In genomic region chr11:64924910-64925284, GRCh38 we compare ENCODE assay signal across 8 cellular contexts. TPM values are rescaled to one million over a fixed set of nuclear protein-coding genes. Genes with fewer than 3 reads are reported as not detected.
A peak's percentile ranks its signal among the peaks of the same experiment; 100 is the strongest.
DNase-seq lines count a peak whose midpoint lies in the region; ATAC-seq and TF ChIP-seq lines count a peak whose summit lies in the region.

No MANE protein-coding gene starts in this region.

- peak overlapping the region; percentile 94 for H3K9ac ChIP-seq in neural cell (ENCODE audit: low read length)

- no peaks in the 10 kb centered on the region for H3K9me3 ChIP-seq in neural cell (ENCODE audit: low read length)

- TF ChIP-seq RAD21 in neural cell (conservative IDR thresholded peaks at IDR 0.05) = no peak

- TF ChIP-seq CTCF in neural cell (IDR thresholded peaks at IDR 0.05; ENCODE audit: poor library complexity, severe bottlenecking) = no peak

- H3K9me2 ChIP-seq in neural cell (ENCODE audit: insufficient read depth, low read length) = no peaks in the 10 kb centered on the region

- no peaks in the 10 kb centered on the region for H4K20me1 ChIP-seq in neural cell (ENCODE audit: insufficient read depth)

- intact Hi-C loops in activated naive CD4-positive, alpha-beta T cell treated with anti-CD3 and anti-CD28 coated beads for 36 hours (cut with micrococcal nuclease) = loop anchor here (1.0 to 2.0 kb wide), 6 partner anchors 8 to 146 kb away; partner anchors contain the start of genes ATG2A and SF1

- no peaks in the 10 kb centered on the region for H3K79me2 ChIP-seq in neural cell (replicated peaks; ENCODE audit: insufficient read depth, low read length)

- CTCF ChIA-PET in activated naive CD4-positive, alpha-beta T cell treated with anti-CD3 and anti-CD28 coated beads for 36 hours (lab: Charles Lee) = interaction anchor here (1.6 kb wide), 1 partner anchor 76 kb away, joined by 4 read pairs; no protein-coding TSS in a partner anchor

- H3F3A ChIP-seq in neural cell (ENCODE audit: insufficient read depth, low read length, poor library complexity, severe bottlenecking) = no peaks in the 10 kb centered on the region

- H2AFZ ChIP-seq in neural cell (ENCODE audit: low read depth, low read length) = peak overlapping the region; percentile 97

- TF ChIP-seq EP300 in neural cell (conservative IDR thresholded peaks at IDR 0.05; ENCODE audit: poor library complexity, severe bottlenecking) = no peak

- H3K4me1 Mint-ChIP-seq in activated naive CD4-positive, alpha-beta T cell treated with anti-CD3 and anti-CD28 coated beads for 36 hours (ENCODE audit: low read depth) = peaks cover 19% of the 10 kb centered on the region

- peak overlapping the region; percentile 98 for H3K4me3 ChIP-seq in neural cell (ENCODE audit: low read length)

- TF ChIP-seq POLR2A in erythroblast (IDR thresholded peaks at IDR 0.05; ENCODE audit: low read length) = peak; percentile 15

- ATAC-seq in SK-N-SH treated with all-trans-retinoic acid at 6 μM for 48 hours (peak; percentile 34), HG02678 (IDR thresholded peaks at IDR 0.05; ENCODE audit: unreplicated experiment) (no peak)

- no peaks in the 10 kb centered on the region for H3K27me3 Mint-ChIP-seq in activated naive CD4-positive, alpha-beta T cell treated with anti-CD3 and anti-CD28 coated beads for 36 hours (ENCODE audit: low read depth)

- H3K27ac ChIP-seq in neural cell (ENCODE audit: low read length) = peak overlapping the region; percentile 85

- H3K27me3 ChIP-seq in neural cell (ENCODE audit: insufficient read depth, low read depth, low read length) = no peaks in the 10 kb centered on the region

- H3K36me3 ChIP-seq in neural cell (ENCODE audit: insufficient read depth, low read length) = no peaks in the 10 kb centered on the region

- H3K36me3 Mint-ChIP-seq in activated naive CD4-positive, alpha-beta T cell treated with anti-CD3 and anti-CD28 coated beads for 36 hours (ENCODE audit: low read depth) = no peaks in the 10 kb centered on the region

- H3K9me3 Mint-ChIP-seq in activated naive CD4-positive, alpha-beta T cell treated with anti-CD3 and anti-CD28 coated beads for 36 hours = no peaks in the 10 kb centered on the region

- H3K27ac Mint-ChIP-seq in activated naive CD4-positive, alpha-beta T cell treated with anti-CD3 and anti-CD28 coated beads for 36 hours = no peak overlapping the region

- H3K4me2 ChIP-seq in neural cell (ENCODE audit: low read length) = peak overlapping the region; percentile 76

- DNase-seq in activated naive CD4-positive, alpha-beta T cell treated with anti-CD3 and anti-CD28 coated beads for 36 hours = peak; percentile 57
- no peak for DNase-seq in activated naive CD4-positive, alpha-beta T cell treated with anti-CD3 and anti-CD28 coated beads, Interleukin-2, amount 50 U/mL, for 16 hours
- DNase-seq in erythroblast (lab: John Stamatoyannopoulos, UW) = peak in 1 of 2 experiments; percentile 60
- DNase-seq in SIG-M5 treated with dmso at 0.1 percent for 504 hours (lab: John Stamatoyannopoulos, UW; ENCODE audit: unreplicated experiment) = no peak
- DNase-seq in T-helper 9 cell = no peak

- H3K4me3 Mint-ChIP-seq in activated naive CD4-positive, alpha-beta T cell treated with anti-CD3 and anti-CD28 coated beads for 36 hours = peak overlapping the region; percentile 76

TF ChIP-seq in SK-N-SH treated with all-trans-retinoic acid at 6 μM for 48 hours, 23 proteins besides CTCF, POLR2A, EP300 and RAD21:
- TF ChIP-seq CREB5 (CRISPR knock-in tag; IDR thresholded peaks at IDR 0.05; ENCODE audit: low read depth) = no peak
- no peak for TF ChIP-seq ISL1 (CRISPR knock-in tag; IDR thresholded peaks at IDR 0.05)
- no peak for TF ChIP-seq ZNF565 (CRISPR knock-in tag; conservative IDR thresholded peaks at IDR 0.05; ENCODE audit: low read depth)
- TF ChIP-seq BACH2 (CRISPR knock-in tag; IDR thresholded peaks at IDR 0.05; ENCODE audit: borderline replicate concordance) = no peak
- TF ChIP-seq PPARA (CRISPR knock-in tag; IDR thresholded peaks at IDR 0.05; ENCODE audit: borderline replicate concordance) = no peak
- no peak for TF ChIP-seq PATZ1 (CRISPR knock-in tag; IDR thresholded peaks at IDR 0.05; ENCODE audit: borderline replicate concordance)
- no peak for TF ChIP-seq ZNF8 (CRISPR knock-in tag; IDR thresholded peaks at IDR 0.05)
- TF ChIP-seq CSDC2 (CRISPR knock-in tag; IDR thresholded peaks at IDR 0.05) = no peak

TF ChIP-seq in neural cell, 6 proteins besides CTCF, POLR2A, EP300 and RAD21:
- TF ChIP-seq EZH2 (IDR thresholded peaks at IDR 0.05; ENCODE audit: borderline replicate concordance, insufficient read depth, low read length, poor library complexity, severe bottlenecking) (no peak), POLR2AphosphoS5 (IDR thresholded peaks at IDR 0.05) (no peak), TAF1 (IDR thresholded peaks at IDR 0.05; ENCODE audit: low read depth) (peak; percentile 40), REST (IDR thresholded peaks at IDR 0.05; ENCODE audit: borderline replicate concordance) (no peak)

RNA-seq across cellular contexts. Expression of gene PPP2R5B, which starts 0.4 kb away (rescaled TPM):
- 1 to 10 TPM; 3.3 to 4.6 TPM for total RNA-seq in activated naive CD4-positive, alpha-beta T cell treated with anti-CD3 and anti-CD28 coated beads for 36 hours
- polyA plus RNA-seq in neural cell = 76.1 and 86.9 TPM in 2 replicates
- 43.3 and 43.6 TPM in 2 replicates for polyA minus RNA-seq in neural cell

RNA-seq across cellular contexts. Expression of gene ATG2A, which starts 7.9 kb away (rescaled TPM):
- total RNA-seq in activated naive CD4-positive, alpha-beta T cell treated with anti-CD3 and anti-CD28 coated beads for 36 hours = 10 to 100 TPM; 15.1 to 16.3 TPM
- 7.5 and 10.7 TPM in 2 replicates for polyA plus RNA-seq in neural cell
- 7.6 and 11.2 TPM in 2 replicates for polyA minus RNA-seq in neural cell

RNA-seq across cellular contexts. Expression of gene GPHA2, which starts 10.8 kb away (rescaled TPM):
- not detected for total RNA-seq in activated naive CD4-positive, alpha-beta T cell treated with anti-CD3 and anti-CD28 coated beads for 36 hours
- not detected in 2 replicates for polyA plus RNA-seq in neural cell
- polyA minus RNA-seq in neural cell = not detected in 2 replicates

RNA-seq across cellular contexts. Expression of gene EHD1, which starts 46.5 kb away (rescaled TPM):
- total RNA-seq in activated naive CD4-positive, alpha-beta T cell treated with anti-CD3 and anti-CD28 coated beads for 36 hours = 100 to 1,000 TPM; 124 to 132 TPM
- polyA plus RNA-seq in neural cell = 26.4 and 34.9 TPM in 2 replicates
- polyA minus RNA-seq in neural cell = 49.1 and 55.5 TPM in 2 replicates

RNA-seq across cellular contexts. Expression of gene MAJIN, which starts 47.0 kb away (rescaled TPM):
- under 1 TPM; 0.29 to 0.37 TPM for total RNA-seq in activated naive CD4-positive, alpha-beta T cell treated with anti-CD3 and anti-CD28 coated beads for 36 hours
- not detected in 2 replicates for polyA plus RNA-seq in neural cell
- polyA minus RNA-seq in neural cell = not detected in 2 replicates
